12 cellular contexts compared by ENCODE assay signal in genomic region chr11:67311556-67312082, GRCh38. TPM values are rescaled to one million over a fixed set of nuclear protein-coding genes. Genes with fewer than 3 reads are reported as not detected.
DNase-seq lines count a peak whose midpoint lies in the region; ATAC-seq and TF ChIP-seq lines count a peak whose summit lies in the region.
"Had no signal": no experiment of that assay in that cellular context is flagged by ENCODE, and none has a peak within 500 bp of the region (broad histone marks: within the 10 kb centered on the region; RNA-seq: fewer than 3 reads in every experiment).

No MANE protein-coding gene starts in this region.

- H3K4me3 ChIP-seq in mammary epithelial cell (replicated peaks in 1 of 3; ENCODE audit: insufficient read depth in 1 of 3, low read depth in 2 of 3, low read length in 3 of 3) (no peak overlapping the region), psoas muscle (no peak overlapping the region)
- H3K4me3 ChIP-seq: BLaER1 had no signal

- H3K36me3 ChIP-seq in mammary epithelial cell (ENCODE audit: insufficient read depth, low read length) (no peaks in the 10 kb centered on the region), psoas muscle (ENCODE audit: insufficient read depth in 1 of 2, low read depth in 1 of 2) (peaks cover 0 to 45% of the 10 kb centered on the region in 2 donors)

- TF ChIP-seq CTCF in mammary epithelial cell (conservative IDR thresholded peaks at IDR 0.05 in 1 of 2, IDR thresholded peaks at IDR 0.05 in 1 of 2; ENCODE audit: extremely low read depth in 1 of 2, insufficient read depth in 1 of 2, low read depth in 1 of 2, low read length in 2 of 2) (peak in 1 of 2 donors; percentile 18), psoas muscle (IDR thresholded peaks at IDR 0.05) (no peak)

- dilution Hi-C loops in mammary epithelial cell (cut with HindIII; ENCODE audit: low sequenced_read_pairs), result loop anchor here (10.0 kb wide), 1 partner anchor 57 kb away; no protein-coding TSS in a partner anchor

- no peaks in the 10 kb centered on the region for H3K27me3 ChIP-seq in mammary epithelial cell (ENCODE audit: insufficient read depth, low read length)
- H3K27me3 ChIP-seq in psoas muscle (ENCODE audit: insufficient read depth in 3 of 3, low read length in 2 of 3), result no peaks in the 10 kb centered on the region
- H3K27me3 ChIP-seq: BLaER1 had no signal

- no peaks in the 10 kb centered on the region for H3K36me3 Mint-ChIP-seq in naive thymus-derived CD8-positive, alpha-beta T cell

- 46% methylated on average over 5 of the region's 15 CpGs for WGBS in mammary epithelial cell (ENCODE audit: low coverage, missing lambda C conversion rate)
- WGBS in psoas muscle, 3 donors, result 89 to 90% (median 89%) methylated on average over 15 of the region's 15 CpGs

- H3K4me1 ChIP-seq in mammary epithelial cell (ENCODE audit: insufficient read depth, low read length), result peaks cover 45% of the 10 kb centered on the region
- no peaks in the 10 kb centered on the region for H3K4me1 ChIP-seq in psoas muscle

- DNase-seq in CD1c-positive myeloid dendritic cell (ENCODE audit: extremely low spot score) (peak; percentile 24), HuH-7 (ENCODE audit: low spot score) (peak; percentile 82), mammary epithelial cell (no peak), left ventricle myocardium superior (no peak), psoas muscle (no peak), nucleus accumbens (lab: John Stamatoyannopoulos, UW) (no peak)
- no peak for DNase-seq in naive thymus-derived CD8-positive, alpha-beta T cell
- DNase-seq: GF-D8, NCI-H510A had no signal

- no peaks in the 10 kb centered on the region for H4K20me1 ChIP-seq in mammary epithelial cell (ENCODE audit: insufficient read depth, low read length)
- H4K20me1 ChIP-seq: BLaER1 had no signal

- intact Hi-C loops in mammary epithelial cell (cut with micrococcal nuclease), result loop anchor here (1.0 kb wide), 2 partner anchors 8 to 22 kb away; partner anchors contain the start of genes ANKRD13D and SSH3
- intact Hi-C loops in left ventricle myocardium superior (cut with micrococcal nuclease), result no loop called here
- intact Hi-C loops in psoas muscle (cut with DNase I), result no loop called here

- no peaks in the 10 kb centered on the region for H3K27me3 Mint-ChIP-seq in naive thymus-derived CD8-positive, alpha-beta T cell

- H3K27ac ChIP-seq in mammary epithelial cell (ENCODE audit: insufficient read depth, low read depth, low read length) (peak overlapping the region; percentile 26), psoas muscle (no peak overlapping the region)
- H3K27ac ChIP-seq: BLaER1 had no signal

- peaks cover 14 to 37% (median 27%) of the 10 kb centered on the region in 4 donors for H3K4me1 Mint-ChIP-seq in naive thymus-derived CD8-positive, alpha-beta T cell

- in situ Hi-C loops in mammary epithelial cell (cut with MboI; ENCODE audit: low sequenced_read_pairs in 2 of 2), result loop anchor here (5.0 kb wide), 1 partner anchor 49 kb away; no protein-coding TSS in a partner anchor

- H3K79me2 ChIP-seq in mammary epithelial cell (ENCODE audit: insufficient read depth, low read length), result no peaks in the 10 kb centered on the region

- H3K27ac Mint-ChIP-seq in naive thymus-derived CD8-positive, alpha-beta T cell, result peak overlapping the region in 7 of 10 donors; percentile 31 to 98 (median 85)

- H3K9ac ChIP-seq in mammary epithelial cell (ENCODE audit: insufficient read depth, low read length), result no peak overlapping the region
- H3K9ac ChIP-seq: BLaER1 had no signal

- ATAC-seq in naive thymus-derived CD8-positive, alpha-beta T cell, result peak in 1 of 2 donors; percentile 27
- ATAC-seq in HG03432 (IDR thresholded peaks at IDR 0.05; ENCODE audit: unreplicated experiment) (no peak), left ventricle myocardium superior (no peak), psoas muscle (no peak)

- H3K9me3 Mint-ChIP-seq in naive thymus-derived CD8-positive, alpha-beta T cell, result no peaks in the 10 kb centered on the region
- H3K9me3 Mint-ChIP-seq: mesothelial cell of epicardium had no signal

- POLR2A ChIA-PET in naive thymus-derived CD8-positive, alpha-beta T cell (lab: Charles Lee), result interaction anchor here (8.6 to 49.2 kb wide), 2 partner anchors 9 to 33 kb away, joined by 85 to 2293 read pairs; partner anchors contain the start of genes ANKRD13D, GRK2 and SSH3

- BruUV-seq in mammary epithelial cell (replicated peaks; lab: Mats Ljungman, UMichigan), result no TSS peak

- no peak overlapping the region for H2AFZ ChIP-seq in mammary epithelial cell (ENCODE audit: low read depth, low read length)

- peak overlapping the region in 1 of 10 donors; percentile 27 for H3K4me3 Mint-ChIP-seq in naive thymus-derived CD8-positive, alpha-beta T cell
- H3K4me3 Mint-ChIP-seq: mesothelial cell of epicardium had no signal

- peak overlapping the region; percentile 37 for H3K4me2 ChIP-seq in mammary epithelial cell (ENCODE audit: insufficient read depth, low read depth, low read length)
- H3K4me2 ChIP-seq: BLaER1 had no signal

- H3K9me3 ChIP-seq in mammary epithelial cell (replicated peaks; ENCODE audit: insufficient read depth, low read length) (no peaks in the 10 kb centered on the region), psoas muscle (no peaks in the 10 kb centered on the region)
- H3K9me3 ChIP-seq: BLaER1 had no signal

- CTCF ChIA-PET in mammary epithelial cell (lab: Charles Lee; ENCODE audit: low non-redundant PET), result no interaction called here

RNA-seq across cellular contexts. Expression of gene SSH3, which starts 8.3 kb away (rescaled TPM):
- total RNA-seq in mammary epithelial cell (10 to 100 TPM; 47.0 to 86.9 TPM), left ventricle myocardium superior (18.7 TPM), psoas muscle (10 to 100 TPM in 1 of 4 donors, 1 to 10 TPM in 3; 3.7 to 10.1 (median 6.9) TPM)
- polyA plus RNA-seq in mammary epithelial cell (34.8 TPM), psoas muscle (1 to 10 TPM; 3.0 to 5.0 (median 4.2) TPM)
- 21.2 TPM for polyA minus RNA-seq in mammary epithelial cell
- 10 to 100 TPM; 18.1 to 25.3 TPM for total RNA-seq in naive thymus-derived CD8-positive, alpha-beta T cell
- 1 to 10 TPM; 1.7 to 4.5 (median 3.2) TPM for polyA plus RNA-seq in naive thymus-derived CD8-positive, alpha-beta T cell

RNA-seq across cellular contexts. Expression of gene ANKRD13D, which starts 22.5 kb away (rescaled TPM):
- total RNA-seq in mammary epithelial cell (10 to 100 TPM; 25.7 to 56.7 TPM), left ventricle myocardium superior (13.1 TPM), psoas muscle (1 to 10 TPM; 4.1 to 8.6 (median 7.8) TPM)
- polyA plus RNA-seq in mammary epithelial cell (29.0 TPM), psoas muscle (1 to 10 TPM; 4.6 to 7.0 (median 5.9) TPM)
- 34.7 TPM for polyA minus RNA-seq in mammary epithelial cell
- total RNA-seq in naive thymus-derived CD8-positive, alpha-beta T cell, result 100 to 1,000 TPM; 189 to 206 TPM
- polyA plus RNA-seq in naive thymus-derived CD8-positive, alpha-beta T cell, result 10 to 100 TPM in 2 of 3 donors, 1 to 10 TPM in 1; 6.0 to 18.3 (median 10.1) TPM

RNA-seq across cellular contexts. Expression of gene POLD4, which starts 41.7 kb away (rescaled TPM):
- total RNA-seq in mammary epithelial cell (10 to 100 TPM; 39.2 to 75.2 TPM), left ventricle myocardium superior (40.3 TPM), psoas muscle (10 to 100 TPM; 31.8 to 89.8 (median 56.1) TPM)
- polyA plus RNA-seq in mammary epithelial cell (86.3 TPM), psoas muscle (10 to 100 TPM; 72.6 to 74.9 (median 73.3) TPM)
- polyA minus RNA-seq in mammary epithelial cell, result 5.9 TPM
- 100 to 1,000 TPM; 102 to 110 TPM for total RNA-seq in naive thymus-derived CD8-positive, alpha-beta T cell
- polyA plus RNA-seq in naive thymus-derived CD8-positive, alpha-beta T cell, result 100 to 1,000 TPM in 2 of 3 donors, 10 to 100 TPM in 1; 87.7 to 105 (median 102) TPM

RNA-seq across cellular contexts. Expression of gene GRK2, which starts 45.3 kb away (rescaled TPM):
- total RNA-seq in mammary epithelial cell (10 to 100 TPM; 31.7 to 55.4 TPM), left ventricle myocardium superior (56.8 TPM), psoas muscle (10 to 100 TPM; 41.7 to 46.8 (median 46.1) TPM)
- polyA plus RNA-seq in mammary epithelial cell (37.8 TPM), psoas muscle (10 to 100 TPM; 37.3 to 56.8 (median 46.2) TPM)
- 81.3 TPM for polyA minus RNA-seq in mammary epithelial cell
- 100 to 1,000 TPM; 345 to 354 TPM for total RNA-seq in naive thymus-derived CD8-positive, alpha-beta T cell
- polyA plus RNA-seq in naive thymus-derived CD8-positive, alpha-beta T cell, result 10 to 100 TPM; 16.8 to 70.7 (median 31.1) TPM

Comparison
In these comparisons a context has a peak if more than half of its experiments do, and no peak if none do; other contexts are left out.
1. DNase-seq: peak in CD1c-positive myeloid dendritic cell (single experiment) and HuH-7 (single experiment); none in mammary epithelial cell (single experiment), naive thymus-derived CD8-positive, alpha-beta T cell (0 of 10), left ventricle myocardium superior (single experiment), psoas muscle (0 of 2) and nucleus accumbens (0 of 56).